ENCODE assay signal across 2 cellular contexts in genomic region chr17:76447931-76448652, GRCh38.
TF ChIP-seq lines count a peak whose summit lies in the region.

No MANE protein-coding gene starts in this region.

TF ChIP-seq in H1, 55 proteins besides CTCF, POLR2A, EP300 and RAD21:
- no peak for TF ChIP-seq KDM4A (IDR thresholded peaks at IDR 0.05; ENCODE audit: low read depth, low read length, severe bottlenecking)
- no peak for TF ChIP-seq POLR2AphosphoS5 (IDR thresholded peaks at IDR 0.05; ENCODE audit: low read depth, low read length)
- TF ChIP-seq SRF (IDR thresholded peaks at IDR 0.05; ENCODE audit: low read depth, low read length) = no peak
- TF ChIP-seq YY1 (IDR thresholded peaks at IDR 0.05; ENCODE audit: low read depth, low read length) = no peak
- no peak for TF ChIP-seq SUZ12 (IDR thresholded peaks at IDR 0.05; ENCODE audit: low read length)
- no peak for TF ChIP-seq ATF2 (IDR thresholded peaks at IDR 0.05; ENCODE audit: low read length)
- no peak for TF ChIP-seq USF2 (IDR thresholded peaks at IDR 0.05; ENCODE audit: low read length)
- no peak for TF ChIP-seq CREB1 (IDR thresholded peaks at IDR 0.05)
- TF ChIP-seq RBBP5 (IDR thresholded peaks at IDR 0.05; ENCODE audit: borderline replicate concordance, low read depth, low read length) = no peak
- no peak for TF ChIP-seq SP2 (IDR thresholded peaks at IDR 0.05; ENCODE audit: low read length)
- TF ChIP-seq CHD1 (IDR thresholded peaks at IDR 0.05; ENCODE audit: low read depth, low read length) = no peak
- TF ChIP-seq RNF2 (IDR thresholded peaks at IDR 0.05; ENCODE audit: borderline replicate concordance, low read depth, low read length, missing control alignments, poor library complexity, severe bottlenecking) = no peak
- no peak for TF ChIP-seq SP4 (IDR thresholded peaks at IDR 0.05; ENCODE audit: low read length)
- TF ChIP-seq BACH1 (IDR thresholded peaks at IDR 0.05; ENCODE audit: low read length) = no peak

TF ChIP-seq in HEK293T, 16 proteins besides CTCF, POLR2A, EP300 and RAD21:
- TF ChIP-seq ZNF384 (IDR thresholded peaks at IDR 0.05) = no peak
- no peak for TF ChIP-seq FOXK2 (IDR thresholded peaks at IDR 0.05)
- TF ChIP-seq SP1 (IDR thresholded peaks at IDR 0.05) = no peak
- no peak for TF ChIP-seq FOXM1 (IDR thresholded peaks at IDR 0.05; ENCODE audit: borderline replicate concordance)
- no peak for TF ChIP-seq SUZ12 (IDR thresholded peaks at IDR 0.05)
- TF ChIP-seq TARDBP (IDR thresholded peaks at IDR 0.05) = no peak
- no peak for TF ChIP-seq NFRKB (IDR thresholded peaks at IDR 0.05)
- no peak for TF ChIP-seq BHLHE40 (IDR thresholded peaks at IDR 0.05; ENCODE audit: borderline replicate concordance)
- TF ChIP-seq HDGF (IDR thresholded peaks at IDR 0.05; ENCODE audit: borderline replicate concordance) = no peak
- no peak for TF ChIP-seq CTBP1 (IDR thresholded peaks at IDR 0.05; ENCODE audit: borderline replicate concordance)
- no peak for TF ChIP-seq FOXA1 (IDR thresholded peaks at IDR 0.05)
- no peak; the same call in 1 of the 2 replicates for TF ChIP-seq PKNOX1 (IDR thresholded peaks at IDR 0.05)
- TF ChIP-seq ELF4 (IDR thresholded peaks at IDR 0.05) = no peak
- no peak for TF ChIP-seq LEF1 (IDR thresholded peaks at IDR 0.05; ENCODE audit: borderline replicate concordance)
- TF ChIP-seq L3MBTL2 (conservative IDR thresholded peaks at IDR 0.05) = no peak
- no peak for TF ChIP-seq ARNT (IDR thresholded peaks at IDR 0.05)
